In genomic region chr10:73413528-73414229, GRCh38 we compare ENCODE assay signal across 1 cellular context.
TF ChIP-seq lines count a peak whose summit lies in the region.

TSS of gene ANXA7 (minus strand) at chr10:73414058. CDS start at chr10:73400856, 13,202 bp downstream.

TF ChIP-seq in HepG2, 621 proteins besides CTCF, POLR2A, EP300 and RAD21 (continued from another document and continues in another):
- TF ChIP-seq ISX (CRISPR knock-in tag; conservative IDR thresholded peaks at IDR 0.05) (no peak), ZFP90 (CRISPR knock-in tag; IDR thresholded peaks at IDR 0.05; ENCODE audit: borderline replicate concordance) (no peak), ZNF589 (CRISPR knock-in tag; conservative IDR thresholded peaks at IDR 0.05) (0 out of 2 replicates have a peak, but pooled peaks have one; percentile 49), ZNF382 (CRISPR knock-in tag; IDR thresholded peaks at IDR 0.05; ENCODE audit: borderline replicate concordance) (no peak), ATF6 (CRISPR knock-in tag; conservative IDR thresholded peaks at IDR 0.05) (0 out of 2 replicates have a peak, but pooled peaks have one; percentile 52), THYN1 (CRISPR knock-in tag; IDR thresholded peaks at IDR 0.05; ENCODE audit: borderline replicate concordance, low read depth) (0 out of 2 replicates have a peak, but pooled peaks have one; percentile 74), ZNF160 (CRISPR knock-in tag; IDR thresholded peaks at IDR 0.05) (peak; percentile 76; the same call in 1 of the 2 replicates), SRF (IDR thresholded peaks at IDR 0.05; ENCODE audit: low read depth, low read length) (no peak), THAP11 (CRISPR knock-in tag; IDR thresholded peaks at IDR 0.05) (peak; percentile 79), ZSCAN29 (CRISPR knock-in tag; conservative IDR thresholded peaks at IDR 0.05) (peak; percentile 81; the same call in 1 of the 2 replicates), ZNF564 (CRISPR knock-in tag; IDR thresholded peaks at IDR 0.05) (peak; percentile 93), TGIF2 (CRISPR knock-in tag; IDR thresholded peaks at IDR 0.05) (peak; percentile 53; the same call in 1 of the 2 replicates), ZBTB20 (CRISPR knock-in tag; IDR thresholded peaks at IDR 0.05; ENCODE audit: borderline replicate concordance, low read depth) (0 out of 2 replicates have a peak, but pooled peaks have one; percentile 19), ARNTL (CRISPR knock-in tag; IDR thresholded peaks at IDR 0.05) (peak; percentile 39; the same call in 1 of the 2 replicates), ARID5B (CRISPR knock-in tag; IDR thresholded peaks at IDR 0.05) (0 out of 2 replicates have a peak, but pooled peaks have one; percentile 49), USF2 (IDR thresholded peaks at IDR 0.05; ENCODE audit: low read depth, low read length) (no peak), USF2 (CRISPR knock-in tag; IDR thresholded peaks at IDR 0.05; ENCODE audit: borderline replicate concordance) (no peak), ARNT (IDR thresholded peaks at IDR 0.05) (no peak), ZNF329 (CRISPR knock-in tag; IDR thresholded peaks at IDR 0.05; ENCODE audit: low read depth) (no peak), SNAI1 (CRISPR knock-in tag; IDR thresholded peaks at IDR 0.05; ENCODE audit: borderline replicate concordance) (peak; percentile 70; the same call in 1 of the 2 replicates), CAMTA2 (CRISPR knock-in tag; IDR thresholded peaks at IDR 0.05; ENCODE audit: borderline replicate concordance) (peak; percentile 53), FOSL2 (CRISPR knock-in tag; IDR thresholded peaks at IDR 0.05) (0 out of 2 replicates have a peak, but pooled peaks have one; percentile 30), NR2C2 (CRISPR knock-in tag; IDR thresholded peaks at IDR 0.05; ENCODE audit: borderline replicate concordance) (peak; percentile 83), IRX3 (CRISPR knock-in tag; IDR thresholded peaks at IDR 0.05; ENCODE audit: borderline replicate concordance, low read depth) (0 out of 2 replicates have a peak, but pooled peaks have one; percentile 54), CEBPB (IDR thresholded peaks at IDR 0.05; ENCODE audit: borderline replicate concordance, low read depth, low read length) (no peak), ZNF703 (CRISPR knock-in tag; IDR thresholded peaks at IDR 0.05; ENCODE audit: borderline replicate concordance) (0 out of 2 replicates have a peak, but pooled peaks have one; percentile 26), CCDC6 (CRISPR knock-in tag; IDR thresholded peaks at IDR 0.05) (peak; percentile 65), HNF4G (IDR thresholded peaks at IDR 0.05; ENCODE audit: borderline replicate concordance, low read depth, low read length) (no peak), HNF4G (CRISPR knock-in tag; IDR thresholded peaks at IDR 0.05; ENCODE audit: borderline replicate concordance, low read depth) (0 out of 2 replicates have a peak, but pooled peaks have one; percentile 56), HNRNPUL1 (IDR thresholded peaks at IDR 0.05; ENCODE audit: low read depth, low read length) (no peak), DNMT3B (CRISPR knock-in tag; conservative IDR thresholded peaks at IDR 0.05) (no peak), TBL1XR1 (IDR thresholded peaks at IDR 0.05; ENCODE audit: borderline replicate concordance, low read length, partially characterized antibody) (no peak), ZFP41 (CRISPR knock-in tag; IDR thresholded peaks at IDR 0.05; ENCODE audit: borderline replicate concordance) (peak; percentile 47; the same call in 1 of the 2 replicates), ZNF414 (CRISPR knock-in tag; IDR thresholded peaks at IDR 0.05) (peak; percentile 84), RBM22 (optimal IDR thresholded peaks at IDR 0.05; ENCODE audit: low read length) (no peak), NCOR1 (IDR thresholded peaks at IDR 0.05; ENCODE audit: borderline replicate concordance, low read length) (0 out of 2 replicates have a peak, but pooled peaks have one; percentile 12), KLF11 (CRISPR knock-in tag; IDR thresholded peaks at IDR 0.05) (peak; percentile 21; the same call in 1 of the 2 replicates), DPF2 (CRISPR knock-in tag; IDR thresholded peaks at IDR 0.05; ENCODE audit: borderline replicate concordance, low read depth) (no peak; the same call in 1 of the 2 replicates), TAF15 (IDR thresholded peaks at IDR 0.05; ENCODE audit: low read depth, low read length, poor library complexity, severe bottlenecking) (no peak), HCFC1 (IDR thresholded peaks at IDR 0.05; ENCODE audit: low read depth, low read length) (no peak), PLSCR1 (CRISPR knock-in tag; IDR thresholded peaks at IDR 0.05; ENCODE audit: borderline replicate concordance) (no peak), ZNF367 (CRISPR knock-in tag; IDR thresholded peaks at IDR 0.05; ENCODE audit: borderline replicate concordance) (no peak), ATM (IDR thresholded peaks at IDR 0.05; ENCODE audit: borderline replicate concordance) (no peak), ZNF484 (CRISPR knock-in tag; IDR thresholded peaks at IDR 0.05; ENCODE audit: borderline replicate concordance, low read depth) (no peak; the same call in 1 of the 2 replicates), KLF13 (CRISPR knock-in tag; IDR thresholded peaks at IDR 0.05) (0 out of 2 replicates have a peak, but pooled peaks have one; percentile 82), SKIL (CRISPR knock-in tag; IDR thresholded peaks at IDR 0.05; ENCODE audit: borderline replicate concordance) (peak; percentile 68; the same call in 1 of the 2 replicates), RNF219 (CRISPR knock-in tag; IDR thresholded peaks at IDR 0.05) (no peak), ZNF143 (CRISPR knock-in tag; IDR thresholded peaks at IDR 0.05) (0 out of 2 replicates have a peak, but pooled peaks have one; percentile 10), ZNF749 (CRISPR knock-in tag; IDR thresholded peaks at IDR 0.05; ENCODE audit: borderline replicate concordance) (0 out of 2 replicates have a peak, but pooled peaks have one; percentile 29), TEF (CRISPR knock-in tag; IDR thresholded peaks at IDR 0.05) (no peak), NR2F6 (IDR thresholded peaks at IDR 0.05) (no peak), NR2F6 (CRISPR knock-in tag; IDR thresholded peaks at IDR 0.05) (peak; percentile 51; the same call in 1 of the 2 replicates), ZNF614 (CRISPR knock-in tag; IDR thresholded peaks at IDR 0.05; ENCODE audit: borderline replicate concordance) (no peak; the same call in 1 of the 2 replicates), ZNF550 (CRISPR knock-in tag; IDR thresholded peaks at IDR 0.05; ENCODE audit: borderline replicate concordance) (no peak), IKZF1 (IDR thresholded peaks at IDR 0.05) (no peak), HNRNPH1 (optimal IDR thresholded peaks at IDR 0.05; ENCODE audit: low read depth, low read length) (no peak), FOXK2 (IDR thresholded peaks at IDR 0.05) (no peak), ZC3H13 (CRISPR knock-in tag; IDR thresholded peaks at IDR 0.05) (peak; percentile 64; the same call in 1 of the 2 replicates)
